In genomic region chr7:101410743-101411476, GRCh38 we compare ENCODE assay signal across 8 cellular contexts. TPM values are rescaled to one million over a fixed set of nuclear protein-coding genes. Genes with fewer than 3 reads are reported as not detected.
DNase-seq lines count a peak whose midpoint lies in the region; ATAC-seq, FAIRE-seq and TF ChIP-seq lines count a peak whose summit lies in the region.

No MANE protein-coding gene starts in this region.

- no peak overlapping the region for H3K27ac Mint-ChIP-seq in activated CD4-positive, alpha-beta memory T cell treated with anti-CD3 and anti-CD28 coated beads, Interleukin-2, amount 10 ng/mL, durations not matched to agents 7 days and 5 days

- no peak for TF ChIP-seq POLR2A in endothelial cell of umbilical vein (IDR thresholded peaks at IDR 0.05; ENCODE audit: low read depth, low read length)

- H3K4me1 Mint-ChIP-seq in activated CD4-positive, alpha-beta memory T cell treated with anti-CD3 and anti-CD28 coated beads, Interleukin-2, amount 10 ng/mL, durations not matched to agents 7 days and 5 days, result peaks cover 7% of the 10 kb centered on the region

- peaks cover 9% of the 10 kb centered on the region for H3K27me3 Mint-ChIP-seq in activated CD4-positive, alpha-beta memory T cell treated with anti-CD3 and anti-CD28 coated beads, Interleukin-2, amount 10 ng/mL, durations not matched to agents 7 days and 5 days

- H4K20me1 ChIP-seq in endothelial cell of umbilical vein (replicated peaks; ENCODE audit: control insufficient read depth, extremely low read depth, insufficient read depth, low read length), result no peaks in the 10 kb centered on the region

- H3K4me1 ChIP-seq in BE2C, result no peaks in the 10 kb centered on the region
- no peaks in the 10 kb centered on the region for H3K4me1 ChIP-seq in endothelial cell of umbilical vein (ENCODE audit: control insufficient read depth, extremely low read depth, insufficient read depth, low read length)
- H3K4me1 ChIP-seq in neutrophil (ENCODE audit: control insufficient read depth in 1 of 2, insufficient read depth in 1 of 2, low read depth in 1 of 2, low read length in 1 of 2), result peaks cover 7 to 12% of the 10 kb centered on the region in 2 experiments

- CTCF ChIA-PET in activated CD4-positive, alpha-beta memory T cell treated with anti-CD3 and anti-CD28 coated beads, Interleukin-2, amount 10 ng/mL, durations not matched to agents 7 days and 5 days (lab: Charles Lee), result interaction anchor here (0.6 to 4.9 kb wide), 8 partner anchors 11 to 88 kb away, joined by 3 to 43 read pairs (median 4); partner anchors contain the start of gene COL26A1
- CTCF ChIA-PET in endothelial cell of umbilical vein (lab: Charles Lee), result interaction anchor here (0.7 to 2.3 kb wide), 15 partner anchors 10 to 267 kb away, joined by 3 to 33 read pairs (median 4); partner anchors contain the start of genes COL26A1 and IFT22

- no peaks in the 10 kb centered on the region for H3K36me3 Mint-ChIP-seq in activated CD4-positive, alpha-beta memory T cell treated with anti-CD3 and anti-CD28 coated beads, Interleukin-2, amount 10 ng/mL, durations not matched to agents 7 days and 5 days (ENCODE audit: low read depth)

- no peaks in the 10 kb centered on the region for H3K79me2 ChIP-seq in endothelial cell of umbilical vein (ENCODE audit: control insufficient read depth, insufficient read depth, low read length)

- peak; percentile 44 for FAIRE-seq in HTR-8/SVneo (lab: Jason Lieb, UNC)
- FAIRE-seq in endothelial cell of umbilical vein (lab: Jason Lieb, UNC), result peak; percentile 56

- ATAC-seq in GM18498 (IDR thresholded peaks at IDR 0.05; ENCODE audit: unreplicated experiment), result no peak
- ATAC-seq in HG03280 (IDR thresholded peaks at IDR 0.05; ENCODE audit: unreplicated experiment), result no peak

- dilution Hi-C loops in endothelial cell of umbilical vein (cut with MboI; ENCODE audit: extremely low pct_ligation_motif_present, low sequenced_read_pairs), result no loop called here

- no peaks in the 10 kb centered on the region for H3K36me3 ChIP-seq in BE2C
- no peaks in the 10 kb centered on the region for H3K36me3 ChIP-seq in endothelial cell of umbilical vein (ENCODE audit: control insufficient read depth in 2 of 2, extremely low read depth in 1 of 2, insufficient read depth in 2 of 2, low read length in 2 of 2)
- H3K36me3 ChIP-seq in neutrophil, result no peaks in the 10 kb centered on the region

- POLR2A ChIA-PET in activated CD4-positive, alpha-beta memory T cell treated with anti-CD3 and anti-CD28 coated beads, Interleukin-2, amount 10 ng/mL, durations not matched to agents 7 days and 5 days (lab: Charles Lee), result no interaction called here
- POLR2A ChIA-PET in endothelial cell of umbilical vein (lab: Charles Lee), result no interaction called here

- in situ Hi-C loops in KBM-7 (cut with MboI; ENCODE audit: low pct_unique_long_range_greater_than_20kb, low sequenced_read_pairs), result no loop called here

- H3K9me3 Mint-ChIP-seq in activated CD4-positive, alpha-beta memory T cell treated with anti-CD3 and anti-CD28 coated beads, Interleukin-2, amount 10 ng/mL, durations not matched to agents 7 days and 5 days, result peaks cover 12% of the 10 kb centered on the region

- H3K4me2 ChIP-seq in endothelial cell of umbilical vein (ENCODE audit: insufficient read depth, low read length), result no peak overlapping the region

- H3K4me3 ChIP-seq in BE2C (ENCODE audit: low read depth, low read length) (no peak overlapping the region), endothelial cell of umbilical vein (replicated peaks in 1 of 3; ENCODE audit: insufficient read depth in 1 of 3, low read depth in 1 of 3, low read length in 3 of 3) (no peak overlapping the region), neutrophil (ENCODE audit: low read depth in 1 of 2, low read length in 1 of 2) (no peak overlapping the region)

- DNase-seq in BE2C, result peak; percentile 57
- DNase-seq in HTR-8/SVneo (ENCODE audit: insufficient read length, low spot score), result peak; percentile 59
- peak; percentile 34 for DNase-seq in activated CD4-positive, alpha-beta memory T cell treated with anti-CD3 and anti-CD28 coated beads, Interleukin-2, amount 10 ng/mL, durations not matched to agents 7 days and 5 days
- peak; percentile 30 for DNase-seq in endothelial cell of umbilical vein (ENCODE audit: low read depth, low spot score)
- no peak for DNase-seq in KBM-7

- intact Hi-C loops in endothelial cell of umbilical vein (cut with micrococcal nuclease), result loop anchor here (1.0 kb wide), 1 partner anchor 47 kb away; no protein-coding TSS in a partner anchor

- TF ChIP-seq CTCF in BE2C (IDR thresholded peaks at IDR 0.05; ENCODE audit: low read depth, low read length) (peak; percentile 80), endothelial cell of umbilical vein (IDR thresholded peaks at IDR 0.05; ENCODE audit: extremely low read depth in 1 of 2, insufficient read depth in 1 of 2, low read depth in 1 of 2, low read length in 2 of 2) (peak; percentile 82 to 91), neutrophil (IDR thresholded peaks at IDR 0.05) (peak; percentile 80)

- no peaks in the 10 kb centered on the region for H3K9me1 ChIP-seq in endothelial cell of umbilical vein (replicated peaks; ENCODE audit: control insufficient read depth, extremely low read depth, insufficient read depth, low read length)

- no peak overlapping the region for H3K9ac ChIP-seq in endothelial cell of umbilical vein (replicated peaks; ENCODE audit: extremely low read depth, insufficient read depth, low read length)

- no peak overlapping the region for H3K4me3 Mint-ChIP-seq in activated CD4-positive, alpha-beta memory T cell treated with anti-CD3 and anti-CD28 coated beads, Interleukin-2, amount 10 ng/mL, durations not matched to agents 7 days and 5 days

- no peak overlapping the region for H2AFZ ChIP-seq in endothelial cell of umbilical vein (ENCODE audit: low read depth, low read length)

- H3K27me3 ChIP-seq in BE2C (0 out of 2 replicates have a peak, but pooled peaks cover 3% of the 10 kb centered on the region), endothelial cell of umbilical vein (ENCODE audit: control insufficient read depth in 2 of 2, insufficient read depth in 2 of 2, low read length in 2 of 2) (no peaks in the 10 kb centered on the region), neutrophil (peaks cover 5% of the 10 kb centered on the region)

- H3K27ac ChIP-seq in endothelial cell of umbilical vein (ENCODE audit: insufficient read depth, low read depth, low read length), result no peak overlapping the region
- no peak overlapping the region for H3K27ac ChIP-seq in neutrophil

- no TSS peak for BruUV-seq in endothelial cell of umbilical vein (replicated peaks; lab: Mats Ljungman, UMichigan)

- peaks cover 3% of the 10 kb centered on the region; the same call in 1 of the 2 replicates for H3K9me3 ChIP-seq in BE2C
- no peaks in the 10 kb centered on the region for H3K9me3 ChIP-seq in endothelial cell of umbilical vein (replicated peaks; ENCODE audit: control insufficient read depth, insufficient read depth, low read length)
- no peaks in the 10 kb centered on the region for H3K9me3 ChIP-seq in neutrophil

TF ChIP-seq in endothelial cell of umbilical vein, 7 proteins besides CTCF, POLR2A, EP300 and RAD21:
- no peak for TF ChIP-seq EZH2 (IDR thresholded peaks at IDR 0.05; ENCODE audit: borderline replicate concordance, low read depth, low read length, severe bottlenecking)
- TF ChIP-seq FOS (IDR thresholded peaks at IDR 0.05; ENCODE audit: borderline replicate concordance, insufficient read depth, low read length), result no peak
- TF ChIP-seq GATA2 (IDR thresholded peaks at IDR 0.05; ENCODE audit: insufficient read depth, insufficient read length, low read depth, low read length), result no peak

RNA-seq across cellular contexts. Expression of gene COL26A1, which starts 48.2 kb away (rescaled TPM):
- 0.34 TPM for polyA plus RNA-seq in BE2C (2012; ENCODE audit: insufficient read depth, insufficient read length, low read depth)
- total RNA-seq in activated CD4-positive, alpha-beta memory T cell treated with anti-CD3 and anti-CD28 coated beads, Interleukin-2, amount 10 ng/mL, durations not matched to agents 7 days and 5 days, result not detected
- not detected in 2 replicates for total RNA-seq in endothelial cell of umbilical vein
- polyA plus RNA-seq in endothelial cell of umbilical vein, result 0.03 TPM in 1 of 2 replicates, not detected in the other
- polyA plus RNA-seq in endothelial cell of umbilical vein (2011; cell fraction: cytosol; rRNA removed), result not detected in 2 replicates
- not detected in 2 replicates for polyA plus RNA-seq in endothelial cell of umbilical vein (2011; cell fraction: nucleus; rRNA removed)
- not detected in 2 replicates for polyA plus RNA-seq in endothelial cell of umbilical vein (2012)
- polyA minus RNA-seq in endothelial cell of umbilical vein, result not detected in 2 replicates
- polyA minus RNA-seq in endothelial cell of umbilical vein (2011; cell fraction: cytosol; rRNA and poly(A)+ RNA removed), result not detected
- not detected in 2 replicates for polyA minus RNA-seq in endothelial cell of umbilical vein (2011; cell fraction: nucleus; rRNA and poly(A)+ RNA removed)
